In genomic region chr11:122375687-122376399, GRCh38 we compare ENCODE assay signal across 13 cellular contexts.
DNase-seq lines count a peak whose midpoint lies in the region; FAIRE-seq and TF ChIP-seq lines count a peak whose summit lies in the region.
"Had no signal": no experiment of that assay in that cellular context is flagged by ENCODE, and none has a peak within 500 bp of the region (broad histone marks: within the 10 kb centered on the region; RNA-seq: fewer than 3 reads in every experiment).

No MANE protein-coding gene starts in this region.

- no peak overlapping the region for H3K9ac ChIP-seq in mammary epithelial cell (ENCODE audit: insufficient read depth, low read length)

- H3K27me3 Mint-ChIP-seq in MCF 10A (ENCODE audit: insufficient read depth, unreplicated experiment), result no peaks in the 10 kb centered on the region

- TF ChIP-seq CTCF in MCF 10A (IDR thresholded peaks at IDR 0.05; ENCODE audit: unreplicated experiment), result no peak
- TF ChIP-seq CTCF in breast epithelium (IDR thresholded peaks at IDR 0.05), result no peak
- no peak for TF ChIP-seq CTCF in mammary epithelial cell (conservative IDR thresholded peaks at IDR 0.05 in 1 of 2, IDR thresholded peaks at IDR 0.05 in 1 of 2; ENCODE audit: extremely low read depth in 1 of 2, insufficient read depth in 1 of 2, low read depth in 1 of 2, low read length in 2 of 2)

- dilution Hi-C loops in mammary epithelial cell (cut with HindIII; ENCODE audit: low sequenced_read_pairs), result no loop called here

- no peak overlapping the region for H3K4me3 Mint-ChIP-seq in MCF 10A (ENCODE audit: unreplicated experiment)

- intact Hi-C loops in MCF 10A (cut with micrococcal nuclease) (no loop called here), breast epithelium (cut with DNase I; ENCODE audit: low total_unique reads) (no loop called here), mammary epithelial cell (cut with micrococcal nuclease) (no loop called here)

- POLR2A ChIA-PET in MCF 10A (lab: Yijun Ruan, JAX), result interaction anchor here (0.6 to 1.8 kb wide), 4 partner anchors 21 to 484 kb away, joined by 3 to 5 read pairs (median 4); no protein-coding TSS in a partner anchor

- no peaks in the 10 kb centered on the region for H3K36me3 ChIP-seq in breast epithelium
- no peaks in the 10 kb centered on the region for H3K36me3 ChIP-seq in mammary epithelial cell (ENCODE audit: insufficient read depth, low read length)
- H3K36me3 ChIP-seq: adrenal gland had no signal

- CTCF ChIA-PET in MCF 10A (lab: Yijun Ruan, JAX) (interaction anchor here (0.5 to 0.9 kb wide), 4 partner anchors 72 to 196 kb away, joined by 3 to 6 read pairs (median 4); no protein-coding TSS in a partner anchor), mammary epithelial cell (lab: Charles Lee; ENCODE audit: low non-redundant PET) (no interaction called here)

- H3K9me3 ChIP-seq in breast epithelium (peaks cover 0 to 13% of the 10 kb centered on the region in 2 donors), mammary epithelial cell (replicated peaks; ENCODE audit: insufficient read depth, low read length) (no peaks in the 10 kb centered on the region)
- H3K9me3 ChIP-seq: adrenal gland had no signal

- DNase-seq in MCF 10A (ENCODE audit: unreplicated experiment), result peak; percentile 68
- no peak for DNase-seq in breast epithelium (ENCODE audit: low spot score in 2 of 2)
- DNase-seq in HTR-8/SVneo (ENCODE audit: insufficient read length, low spot score), result no peak
- peak; percentile 74 for DNase-seq in mammary epithelial cell
- peak; percentile 13 for DNase-seq in urothelium cell line (ENCODE audit: low spot score)
- no peak for DNase-seq in NCI-H345 treated with DMSO at 0.1 percent for 48 hours (lab: John Stamatoyannopoulos, UW; ENCODE audit: unreplicated experiment)
- no peak for DNase-seq in NCI-H146 (lab: John Stamatoyannopoulos, UW)
- DNase-seq in erythroblast (lab: John Stamatoyannopoulos, UW), result no peak
- DNase-seq: adrenal gland, AML-193, mesenchymal stem cell, NCI-H1105 treated with DMSO at 0.1 percent for 48 hours had no signal

- peaks cover 29% of the 10 kb centered on the region for H3K36me3 Mint-ChIP-seq in MCF 10A (ENCODE audit: insufficient read depth, unreplicated experiment)

- H3K4me2 ChIP-seq in mammary epithelial cell (ENCODE audit: insufficient read depth, low read depth, low read length), result no peak overlapping the region

- no peaks in the 10 kb centered on the region for H3K27me3 ChIP-seq in breast epithelium
- H3K27me3 ChIP-seq in mammary epithelial cell (ENCODE audit: insufficient read depth, low read length), result no peaks in the 10 kb centered on the region
- H3K27me3 ChIP-seq: adrenal gland had no signal

- peaks cover 26% of the 10 kb centered on the region for H3K9me3 Mint-ChIP-seq in MCF 10A (ENCODE audit: unreplicated experiment)

- BruUV-seq in MCF 10A (replicated peaks; lab: Mats Ljungman, UMichigan) (no TSS peak), mammary epithelial cell (replicated peaks; lab: Mats Ljungman, UMichigan) (no TSS peak)

- in situ Hi-C loops in mammary epithelial cell (cut with MboI; ENCODE audit: low sequenced_read_pairs in 2 of 2), result no loop called here

- no peak for TF ChIP-seq POLR2A in breast epithelium (IDR thresholded peaks at IDR 0.05)
- TF ChIP-seq POLR2A in erythroblast (IDR thresholded peaks at IDR 0.05; ENCODE audit: low read length), result no peak

- 75% methylated on average over 4 of the region's 4 CpGs for WGBS in mammary epithelial cell (ENCODE audit: low coverage, missing lambda C conversion rate)

- peak overlapping the region; percentile 67 for H3K27ac Mint-ChIP-seq in MCF 10A (ENCODE audit: low read depth, unreplicated experiment)

- H4K20me1 ChIP-seq in mammary epithelial cell (ENCODE audit: insufficient read depth, low read length), result no peaks in the 10 kb centered on the region

- H2AFZ ChIP-seq in mammary epithelial cell (ENCODE audit: low read depth, low read length), result no peak overlapping the region

- H3K27ac ChIP-seq in breast epithelium (no peak overlapping the region), mammary epithelial cell (ENCODE audit: insufficient read depth, low read depth, low read length) (no peak overlapping the region)
- H3K27ac ChIP-seq: adrenal gland had no signal

- no peaks in the 10 kb centered on the region for H3K79me2 ChIP-seq in mammary epithelial cell (ENCODE audit: insufficient read depth, low read length)

- FAIRE-seq in HTR-8/SVneo (lab: Jason Lieb, UNC) (peak; percentile 80), urothelium cell line (lab: Jason Lieb, UNC) (no peak)
- FAIRE-seq: H1 had no signal

- H3K4me3 ChIP-seq in breast epithelium (no peak overlapping the region), mammary epithelial cell (replicated peaks in 1 of 3; ENCODE audit: insufficient read depth in 1 of 3, low read depth in 2 of 3, low read length in 3 of 3) (no peak overlapping the region)
- H3K4me3 ChIP-seq: adrenal gland had no signal

- peaks cover 29% of the 10 kb centered on the region for H3K4me1 Mint-ChIP-seq in MCF 10A (ENCODE audit: insufficient read depth, unreplicated experiment)

- H3K4me1 ChIP-seq in breast epithelium (no peaks in the 10 kb centered on the region), mammary epithelial cell (ENCODE audit: insufficient read depth, low read length) (no peaks in the 10 kb centered on the region)
- H3K4me1 ChIP-seq: adrenal gland had no signal

Comparison
In these comparisons a context has a peak if more than half of its experiments do, and no peak if none do; other contexts are left out.
1. DNase-seq: peak in MCF 10A (single experiment), mammary epithelial cell (single experiment) and urothelium cell line (single experiment); none in breast epithelium (0 of 2), HTR-8/SVneo (single experiment), NCI-H345 treated with DMSO at 0.1 percent for 48 hours (single experiment), NCI-H146 (single experiment) and erythroblast (0 of 2).